In genomic region chr13:109780880-109781383, GRCh38 we compare ENCODE assay signal across 2 cellular contexts.
TF ChIP-seq lines count a peak whose summit lies in the region.

No MANE protein-coding gene starts in this region.

TF ChIP-seq in liver, 16 proteins besides CTCF, POLR2A, EP300 and RAD21 (continued from another document):
- no peak for TF ChIP-seq REST (IDR thresholded peaks at IDR 0.05)
- TF ChIP-seq ATF3 (IDR thresholded peaks at IDR 0.05) = no peak
- TF ChIP-seq JUND (IDR thresholded peaks at IDR 0.05) = no peak
- TF ChIP-seq NR2F2 (IDR thresholded peaks at IDR 0.05) = no peak
- TF ChIP-seq FOXA2 (IDR thresholded peaks at IDR 0.05) = no peak
- TF ChIP-seq FOXA1 (IDR thresholded peaks at IDR 0.05) = no peak
- TF ChIP-seq EGR1 (IDR thresholded peaks at IDR 0.05; ENCODE audit: low read depth in 2 of 2) = no peak
- TF ChIP-seq HNF4G (IDR thresholded peaks at IDR 0.05) = no peak
- no peak for TF ChIP-seq ZBTB33 (IDR thresholded peaks at IDR 0.05)
- TF ChIP-seq SP1 (IDR thresholded peaks at IDR 0.05) = no peak
- no peak for TF ChIP-seq TAF1 (conservative IDR thresholded peaks at IDR 0.05)

TF ChIP-seq in HepG2, 621 proteins besides CTCF, POLR2A, EP300 and RAD21 (continued from another document):
- TF ChIP-seq TFE3 (CRISPR knock-in tag; IDR thresholded peaks at IDR 0.05) (no peak), ZNF12 (CRISPR knock-in tag; IDR thresholded peaks at IDR 0.05) (no peak), GATAD1 (CRISPR knock-in tag; IDR thresholded peaks at IDR 0.05) (no peak), ZSCAN12 (CRISPR knock-in tag; IDR thresholded peaks at IDR 0.05) (no peak)
